8 cellular contexts compared by ENCODE assay signal in genomic region chr11:119095066-119095880, GRCh38. TPM values are rescaled to one million over a fixed set of nuclear protein-coding genes. Genes with fewer than 3 reads are reported as not detected.
DNase-seq lines count a peak whose midpoint lies in the region; ATAC-seq, FAIRE-seq and TF ChIP-seq lines count a peak whose summit lies in the region.

No MANE protein-coding gene starts in this region.

- H3K4me3 ChIP-seq in HepG2 (replicated peaks in 1 of 3; ENCODE audit: insufficient read depth in 1 of 3, low read depth in 2 of 3, low read length in 3 of 3): peak overlapping the region; percentile 78 to 93 (median 91)

- H3K79me2 ChIP-seq in HepG2 (ENCODE audit: insufficient read depth, low read length): peaks cover 37% of the 10 kb centered on the region

- peak overlapping the region; percentile 79 for H3K4me3 Mint-ChIP-seq in CD4-positive, alpha-beta T cell

- peak; percentile 97 for FAIRE-seq in HepG2 (lab: Jason Lieb, UNC)

- TF ChIP-seq POLR2A in HepG2 (IDR thresholded peaks at IDR 0.05; ENCODE audit: insufficient read depth in 1 of 2, low read depth in 2 of 2, low read length in 2 of 2): peak; percentile 100

- peaks cover 10 to 36% of the 10 kb centered on the region in 2 experiments; a peak in 4 of 5 replicates for H3K36me3 ChIP-seq in HepG2 (replicated peaks in 1 of 2; ENCODE audit: control insufficient read depth in 1 of 2, insufficient read depth in 2 of 2, low read length in 2 of 2)

- H4K20me1 ChIP-seq in HepG2 (ENCODE audit: insufficient read depth, low read length): peaks cover 16% of the 10 kb centered on the region

- H3K27ac ChIP-seq in CD4-positive, alpha-beta T cell (ENCODE audit: low read depth, low read length): peak overlapping the region; percentile 62
- H3K27ac ChIP-seq in HepG2 (ENCODE audit: extremely low read length, insufficient read depth, low read length): peak overlapping the region; percentile 78

- peak; percentile 57; the same call in 1 of the 2 replicates for TF ChIP-seq RAD21 in HepG2 (CRISPR knock-in tag; IDR thresholded peaks at IDR 0.05)

- H3K9me3 ChIP-seq in CD4-positive, alpha-beta T cell (ENCODE audit: control insufficient read depth, low read length): no peaks in the 10 kb centered on the region
- H3K9me3 ChIP-seq in HepG2 (ENCODE audit: low read length): no peaks in the 10 kb centered on the region

- peak overlapping the region; percentile 65 for H3K4me2 ChIP-seq in HepG2 (ENCODE audit: low read depth, low read length)

- H3K4me1 Mint-ChIP-seq in CD4-positive, alpha-beta T cell (ENCODE audit: low read depth): peaks cover 37% of the 10 kb centered on the region

- ATAC-seq in CD4-positive, alpha-beta T cell (ENCODE audit: poor library complexity): peak; percentile 88
- ATAC-seq in GM19452 (IDR thresholded peaks at IDR 0.05; ENCODE audit: unreplicated experiment) (peak; percentile 81), HG03575 (IDR thresholded peaks at IDR 0.05; ENCODE audit: extremely low read depth, insufficient number of reproducible peaks, low FRiP score, unreplicated experiment) (peak; percentile 33), HepG2 (peak; percentile 77)

- WGBS in HepG2 (ENCODE audit: low lambda C conversion rate): 3% methylated on average over 25 of the region's 79 CpGs

- POLR2A ChIA-PET in CD4-positive, alpha-beta T cell (lab: Charles Lee): interaction anchor here (0.6 to 3.1 kb wide), 28 partner anchors 10 to 305 kb away, joined by 3 to 60 read pairs (median 5); partner anchors contain the start of genes C2CD2L, CBL, DDX6 and HINFP
- POLR2A ChIA-PET in HepG2 (lab: Yijun Ruan, JAX): interaction anchor here (0.6 to 3.1 kb wide), 27 partner anchors 10 to 273 kb away, joined by 3 to 109 read pairs (median 4); partner anchors contain the start of genes C2CD2L, HINFP, HMBS and RPS25

- no peak overlapping the region for H2AFZ ChIP-seq in HepG2 (ENCODE audit: low read length)

- peak; percentile 29 for TF ChIP-seq CTCF in CD4-positive, alpha-beta T cell (IDR thresholded peaks at IDR 0.05)
- TF ChIP-seq CTCF in HepG2 (CRISPR knock-in tag; IDR thresholded peaks at IDR 0.05): peak; percentile 44

- in situ Hi-C loops in HepG2 (cut with HindIII; ENCODE audit: extremely low pct_ligation_motif_present, low pct_unique_long_range_greater_than_20kb): no loop called here

- H3K4me1 ChIP-seq in HepG2 (ENCODE audit: insufficient read depth, low read length): peaks cover 38% of the 10 kb centered on the region

- peak in 1 of 2 experiments; percentile 47; a peak in 2 of 4 replicates for TF ChIP-seq EP300 in HepG2 (IDR thresholded peaks at IDR 0.05; ENCODE audit: low read depth in 2 of 2, low read length in 2 of 2)
- TF ChIP-seq EP300 in HepG2 (CRISPR knock-in tag; IDR thresholded peaks at IDR 0.05; ENCODE audit: borderline replicate concordance): 0 out of 2 replicates have a peak, but pooled peaks have one; percentile 10

- BruUV-seq in HepG2 (replicated peaks; lab: Mats Ljungman, UMichigan): TSS peak; percentile 73

- intact Hi-C loops in CD4-positive, alpha-beta T cell (cut with DNase I, micrococcal nuclease): loop anchor here (1.0 to 2.0 kb wide), 5 partner anchors 26 to 102 kb away; partner anchors contain the start of genes HYOU1 (in 2 of the 2), HINFP (in 1 of the 2), SLC37A4 (in 1 of the 2) and VPS11 (in 1 of the 2)
- intact Hi-C loops in HepG2 (cut with micrococcal nuclease; ENCODE audit: unreplicated experiment): loop anchor here (2.0 kb wide), 4 partner anchors 30 to 64 kb away; partner anchors contain the start of genes HYOU1 and SLC37A4

- peak overlapping the region; percentile 93 for H3K9ac ChIP-seq in HepG2 (ENCODE audit: insufficient read depth, low read depth, low read length)

- H3K9me3 Mint-ChIP-seq in CD4-positive, alpha-beta T cell: no peaks in the 10 kb centered on the region

- DNase-seq in CD4-positive, alpha-beta T cell: peak; percentile 98 to 100 (median 98)
- peak; percentile 100 for DNase-seq in NCI-H774 (lab: John Stamatoyannopoulos, UW)
- DNase-seq in activated CD4-positive, alpha-beta T cell treated with anti-CD3 and anti-CD28 coated beads, Interleukin-2, amount 50 U/mL, for 48 hours: peak; percentile 99
- DNase-seq in dermis microvascular lymphatic vessel endothelial cell (ENCODE audit: low read depth in 2 of 2): peak; percentile 99 to 100
- DNase-seq in HepG2 (ENCODE audit: low spot score): peak; percentile 99
- DNase-seq in stimulated activated CD4-positive, alpha-beta T cell treated with anti-CD3 and anti-CD28 coated beads, Interleukin-2, amount 100 ng/mL, for 48 hours: peak; percentile 99

- H3K27me3 Mint-ChIP-seq in CD4-positive, alpha-beta T cell: no peaks in the 10 kb centered on the region

- CTCF ChIA-PET in CD4-positive, alpha-beta T cell (lab: Charles Lee): interaction anchor here (0.7 to 2.4 kb wide), 10 partner anchors 10 to 109 kb away, joined by 3 to 8 read pairs (median 3); partner anchors contain the start of genes C2CD2L, HINFP, HMBS and NLRX1
- CTCF ChIA-PET in HepG2 (lab: Yijun Ruan, JAX; ENCODE audit: low intra/inter-chr PET ratio, low total read pairs): interaction anchor here (1.0 to 1.5 kb wide), 2 partner anchors 28 to 61 kb away, joined by 3 read pairs; partner anchors contain the start of gene VPS11

- H3K27me3 ChIP-seq in CD4-positive, alpha-beta T cell (ENCODE audit: control insufficient read depth, insufficient read depth, low read length): no peaks in the 10 kb centered on the region
- no peaks in the 10 kb centered on the region for H3K27me3 ChIP-seq in HepG2 (ENCODE audit: control insufficient read depth in 1 of 2, insufficient read depth in 2 of 2, low read length in 2 of 2)

- peaks cover 48% of the 10 kb centered on the region for H3K36me3 Mint-ChIP-seq in CD4-positive, alpha-beta T cell (ENCODE audit: low read depth)

- peak overlapping the region; percentile 68 for H3K27ac Mint-ChIP-seq in CD4-positive, alpha-beta T cell

RNA-seq across cellular contexts. Expression of gene DPAGT1, which starts 6.4 kb away (rescaled TPM):
- total RNA-seq in CD4-positive, alpha-beta T cell: 10 to 100 TPM in 1 of 2 experiments, 1 to 10 TPM in 1; 9.5 to 11.7 TPM
- total RNA-seq in dermis microvascular lymphatic vessel endothelial cell (10.5 and 17.6 TPM in 2 replicates), HepG2 (2016; rRNA removed; fragmentation: Illumina TruSeq; extraction: Trizol) (15.1 and 37.6 TPM in 2 replicates)
- 9.0 and 10.4 TPM in 2 replicates for total RNA-seq in HepG2 (2016; cell fraction: cytosol; rRNA removed; fragmentation: Illumina TruSeq; extraction: Trizol; ENCODE audit: low read depth)
- 13.6 and 37.2 TPM in 2 replicates for total RNA-seq in HepG2 (2016; cell fraction: insoluble cytoplasmic fraction; rRNA removed; fragmentation: Illumina TruSeq; extraction: Trizol)
- total RNA-seq in HepG2 (2016; cell fraction: membrane; rRNA removed; fragmentation: Illumina TruSeq; extraction: Trizol): 11.6 and 12.3 TPM in 2 replicates
- 44.3 and 47.6 TPM in 2 replicates for total RNA-seq in HepG2 (2016; cell fraction: nucleus; rRNA removed; fragmentation: Illumina TruSeq; extraction: Trizol)
- 63.9 and 70.7 TPM in 2 replicates for polyA plus RNA-seq in HepG2 (2011; rRNA removed)
- 58.3 and 83.9 TPM in 2 replicates for polyA plus RNA-seq in HepG2 (2011; cell fraction: cytosol; rRNA removed)
- polyA plus RNA-seq in HepG2 (2011; cell fraction: nucleus; rRNA removed): 188 and 198 TPM in 2 replicates
- polyA plus RNA-seq in HepG2 (2012): 29.8 and 34.0 TPM in 2 replicates
- polyA plus RNA-seq in HepG2 (2016; cell fraction: cytosol; fragmentation: Illumina TruSeq; extraction: Trizol; ENCODE audit: low read depth): 7.4 and 9.5 TPM in 2 replicates
- 22.6 and 25.1 TPM in 2 replicates for polyA plus RNA-seq in HepG2 (2016; cell fraction: insoluble cytoplasmic fraction; fragmentation: Illumina TruSeq; extraction: Trizol; ENCODE audit: low read depth)
- 11.7 and 14.0 TPM in 2 replicates for polyA plus RNA-seq in HepG2 (2016; cell fraction: membrane; fragmentation: Illumina TruSeq; extraction: Trizol; ENCODE audit: low read depth)
- polyA plus RNA-seq in HepG2 (2016; cell fraction: nucleus; fragmentation: Illumina TruSeq; extraction: Trizol; ENCODE audit: insufficient read depth, low read depth): 111 TPM in 2 replicates
- polyA minus RNA-seq in HepG2 (2011; rRNA and poly(A)+ RNA removed; ENCODE audit: low replicate concordance): 144 and 162 TPM in 2 replicates
- polyA minus RNA-seq in HepG2 (2011; cell fraction: cytosol; rRNA and poly(A)+ RNA removed): 27.4 and 33.9 TPM in 2 replicates
- 47.9 and 50.1 TPM in 2 replicates for polyA minus RNA-seq in HepG2 (2011; cell fraction: nucleus; rRNA and poly(A)+ RNA removed)

RNA-seq across cellular contexts. Expression of gene HMBS, which starts 10.6 kb away (rescaled TPM):
- 1 to 10 TPM; 3.4 to 4.1 TPM for total RNA-seq in CD4-positive, alpha-beta T cell
- total RNA-seq in dermis microvascular lymphatic vessel endothelial cell (3.8 and 4.5 TPM in 2 replicates), HepG2 (2016; rRNA removed; fragmentation: Illumina TruSeq; extraction: Trizol) (9.4 and 14.0 TPM in 2 replicates)
- total RNA-seq in HepG2 (2016; cell fraction: cytosol; rRNA removed; fragmentation: Illumina TruSeq; extraction: Trizol; ENCODE audit: low read depth): 11.3 and 12.0 TPM in 2 replicates
- total RNA-seq in HepG2 (2016; cell fraction: insoluble cytoplasmic fraction; rRNA removed; fragmentation: Illumina TruSeq; extraction: Trizol): 10.3 and 11.8 TPM in 2 replicates
- total RNA-seq in HepG2 (2016; cell fraction: membrane; rRNA removed; fragmentation: Illumina TruSeq; extraction: Trizol): 17.7 and 22.9 TPM in 2 replicates
- 19.9 and 22.9 TPM in 2 replicates for total RNA-seq in HepG2 (2016; cell fraction: nucleus; rRNA removed; fragmentation: Illumina TruSeq; extraction: Trizol)
- polyA plus RNA-seq in HepG2 (2011; rRNA removed): 46.8 and 46.9 TPM in 2 replicates
- 36.8 and 52.6 TPM in 2 replicates for polyA plus RNA-seq in HepG2 (2011; cell fraction: cytosol; rRNA removed)
- 114 and 141 TPM in 2 replicates for polyA plus RNA-seq in HepG2 (2011; cell fraction: nucleus; rRNA removed)
- polyA plus RNA-seq in HepG2 (2012): 25.3 and 27.5 TPM in 2 replicates
- polyA plus RNA-seq in HepG2 (2016; cell fraction: cytosol; fragmentation: Illumina TruSeq; extraction: Trizol; ENCODE audit: low read depth): 41.8 and 50.4 TPM in 2 replicates
- 59.7 and 64.5 TPM in 2 replicates for polyA plus RNA-seq in HepG2 (2016; cell fraction: insoluble cytoplasmic fraction; fragmentation: Illumina TruSeq; extraction: Trizol; ENCODE audit: low read depth)
- 48.2 and 57.5 TPM in 2 replicates for polyA plus RNA-seq in HepG2 (2016; cell fraction: membrane; fragmentation: Illumina TruSeq; extraction: Trizol; ENCODE audit: low read depth)
- polyA plus RNA-seq in HepG2 (2016; cell fraction: nucleus; fragmentation: Illumina TruSeq; extraction: Trizol; ENCODE audit: insufficient read depth, low read depth): 85.4 and 92.8 TPM in 2 replicates
- 40.3 and 66.3 TPM in 2 replicates for polyA minus RNA-seq in HepG2 (2011; rRNA and poly(A)+ RNA removed; ENCODE audit: low replicate concordance)
- 14.4 and 18.5 TPM in 2 replicates for polyA minus RNA-seq in HepG2 (2011; cell fraction: cytosol; rRNA and poly(A)+ RNA removed)
- polyA minus RNA-seq in HepG2 (2011; cell fraction: nucleus; rRNA and poly(A)+ RNA removed): 22.6 and 26.1 TPM in 2 replicates

RNA-seq across cellular contexts. Expression of gene C2CD2L, which starts 11.9 kb away (rescaled TPM):
- total RNA-seq in CD4-positive, alpha-beta T cell: 10 to 100 TPM; 16.0 to 16.2 TPM
- total RNA-seq in dermis microvascular lymphatic vessel endothelial cell: 1.7 and 3.4 TPM in 2 replicates
- 1.2 and 3.7 TPM in 2 replicates for total RNA-seq in HepG2 (2016; rRNA removed; fragmentation: Illumina TruSeq; extraction: Trizol)
- total RNA-seq in HepG2 (2016; cell fraction: cytosol; rRNA removed; fragmentation: Illumina TruSeq; extraction: Trizol; ENCODE audit: low read depth): 0.79 and 1.4 TPM in 2 replicates
- 1.5 and 3.1 TPM in 2 replicates for total RNA-seq in HepG2 (2016; cell fraction: insoluble cytoplasmic fraction; rRNA removed; fragmentation: Illumina TruSeq; extraction: Trizol)
- total RNA-seq in HepG2 (2016; cell fraction: membrane; rRNA removed; fragmentation: Illumina TruSeq; extraction: Trizol): 1.6 and 1.9 TPM in 2 replicates
- 5.6 and 5.7 TPM in 2 replicates for total RNA-seq in HepG2 (2016; cell fraction: nucleus; rRNA removed; fragmentation: Illumina TruSeq; extraction: Trizol)
- polyA plus RNA-seq in HepG2 (2011; rRNA removed): 5.5 and 6.0 TPM in 2 replicates
- polyA plus RNA-seq in HepG2 (2011; cell fraction: cytosol; rRNA removed): 3.1 and 3.8 TPM in 2 replicates
- polyA plus RNA-seq in HepG2 (2011; cell fraction: nucleus; rRNA removed): 19.5 and 20.9 TPM in 2 replicates
- polyA plus RNA-seq in HepG2 (2012): 3.6 and 6.9 TPM in 2 replicates
- polyA plus RNA-seq in HepG2 (2016; cell fraction: cytosol; fragmentation: Illumina TruSeq; extraction: Trizol; ENCODE audit: low read depth): 0.15 and 0.31 TPM in 2 replicates
- polyA plus RNA-seq in HepG2 (2016; cell fraction: insoluble cytoplasmic fraction; fragmentation: Illumina TruSeq; extraction: Trizol; ENCODE audit: low read depth): 1.6 and 2.4 TPM in 2 replicates
- polyA plus RNA-seq in HepG2 (2016; cell fraction: membrane; fragmentation: Illumina TruSeq; extraction: Trizol; ENCODE audit: low read depth): 1.5 TPM in 2 replicates
- 13.0 and 14.1 TPM in 2 replicates for polyA plus RNA-seq in HepG2 (2016; cell fraction: nucleus; fragmentation: Illumina TruSeq; extraction: Trizol; ENCODE audit: insufficient read depth, low read depth)
- polyA minus RNA-seq in HepG2 (2011; rRNA and poly(A)+ RNA removed; ENCODE audit: low replicate concordance): 12.9 and 18.4 TPM in 2 replicates
- polyA minus RNA-seq in HepG2 (2011; cell fraction: cytosol; rRNA and poly(A)+ RNA removed): 2.0 and 5.5 TPM in 2 replicates
- 10.0 and 17.3 TPM in 2 replicates for polyA minus RNA-seq in HepG2 (2011; cell fraction: nucleus; rRNA and poly(A)+ RNA removed)

RNA-seq across cellular contexts. Expression of gene HINFP, which starts 26.1 kb away (rescaled TPM):
- 10 to 100 TPM; 17.6 to 20.5 TPM for total RNA-seq in CD4-positive, alpha-beta T cell
- total RNA-seq in dermis microvascular lymphatic vessel endothelial cell (11.3 and 16.4 TPM in 2 replicates), HepG2 (2016; rRNA removed; fragmentation: Illumina TruSeq; extraction: Trizol) (13.3 and 15.1 TPM in 2 replicates)
- 19.3 and 21.2 TPM in 2 replicates for total RNA-seq in HepG2 (2016; cell fraction: cytosol; rRNA removed; fragmentation: Illumina TruSeq; extraction: Trizol; ENCODE audit: low read depth)
- total RNA-seq in HepG2 (2016; cell fraction: insoluble cytoplasmic fraction; rRNA removed; fragmentation: Illumina TruSeq; extraction: Trizol): 13.0 and 15.1 TPM in 2 replicates
- 11.9 and 13.6 TPM in 2 replicates for total RNA-seq in HepG2 (2016; cell fraction: membrane; rRNA removed; fragmentation: Illumina TruSeq; extraction: Trizol)
- 14.0 and 18.0 TPM in 2 replicates for total RNA-seq in HepG2 (2016; cell fraction: nucleus; rRNA removed; fragmentation: Illumina TruSeq; extraction: Trizol)
- polyA plus RNA-seq in HepG2 (2011; rRNA removed): 21.4 and 27.5 TPM in 2 replicates
- 15.9 and 17.5 TPM in 2 replicates for polyA plus RNA-seq in HepG2 (2011; cell fraction: cytosol; rRNA removed)
- 47.6 and 50.8 TPM in 2 replicates for polyA plus RNA-seq in HepG2 (2011; cell fraction: nucleus; rRNA removed)
- polyA plus RNA-seq in HepG2 (2012): 8.2 and 13.4 TPM in 2 replicates
- polyA plus RNA-seq in HepG2 (2016; cell fraction: cytosol; fragmentation: Illumina TruSeq; extraction: Trizol; ENCODE audit: low read depth): 2.5 and 2.6 TPM in 2 replicates
- polyA plus RNA-seq in HepG2 (2016; cell fraction: insoluble cytoplasmic fraction; fragmentation: Illumina TruSeq; extraction: Trizol; ENCODE audit: low read depth): 14.5 and 17.5 TPM in 2 replicates
- polyA plus RNA-seq in HepG2 (2016; cell fraction: membrane; fragmentation: Illumina TruSeq; extraction: Trizol; ENCODE audit: low read depth): 4.6 and 5.7 TPM in 2 replicates
- 29.7 and 32.0 TPM in 2 replicates for polyA plus RNA-seq in HepG2 (2016; cell fraction: nucleus; fragmentation: Illumina TruSeq; extraction: Trizol; ENCODE audit: insufficient read depth, low read depth)
- polyA minus RNA-seq in HepG2 (2011; rRNA and poly(A)+ RNA removed; ENCODE audit: low replicate concordance): 40.6 and 44.8 TPM in 2 replicates
- polyA minus RNA-seq in HepG2 (2011; cell fraction: cytosol; rRNA and poly(A)+ RNA removed): 12.8 and 13.3 TPM in 2 replicates
- polyA minus RNA-seq in HepG2 (2011; cell fraction: nucleus; rRNA and poly(A)+ RNA removed): 32.8 and 34.8 TPM in 2 replicates

RNA-seq across cellular contexts. Expression of gene VPS11, which starts 27.7 kb away (rescaled TPM):
- 10 to 100 TPM; 76.4 to 84.3 TPM for total RNA-seq in CD4-positive, alpha-beta T cell
- total RNA-seq in dermis microvascular lymphatic vessel endothelial cell (20.0 and 34.8 TPM in 2 replicates), HepG2 (2016; rRNA removed; fragmentation: Illumina TruSeq; extraction: Trizol) (21.6 and 23.3 TPM in 2 replicates)
- total RNA-seq in HepG2 (2016; cell fraction: cytosol; rRNA removed; fragmentation: Illumina TruSeq; extraction: Trizol; ENCODE audit: low read depth): 6.4 and 6.5 TPM in 2 replicates
- total RNA-seq in HepG2 (2016; cell fraction: insoluble cytoplasmic fraction; rRNA removed; fragmentation: Illumina TruSeq; extraction: Trizol): 21.3 and 22.8 TPM in 2 replicates
- 9.2 and 11.1 TPM in 2 replicates for total RNA-seq in HepG2 (2016; cell fraction: membrane; rRNA removed; fragmentation: Illumina TruSeq; extraction: Trizol)
- total RNA-seq in HepG2 (2016; cell fraction: nucleus; rRNA removed; fragmentation: Illumina TruSeq; extraction: Trizol): 21.4 and 23.5 TPM in 2 replicates
- 13.7 and 18.9 TPM in 2 replicates for polyA plus RNA-seq in HepG2 (2011; rRNA removed)
- polyA plus RNA-seq in HepG2 (2011; cell fraction: cytosol; rRNA removed): 9.2 and 10.9 TPM in 2 replicates
- polyA plus RNA-seq in HepG2 (2011; cell fraction: nucleus; rRNA removed): 37.3 and 44.1 TPM in 2 replicates
- 15.7 and 19.6 TPM in 2 replicates for polyA plus RNA-seq in HepG2 (2012)
- 4.7 and 5.9 TPM in 2 replicates for polyA plus RNA-seq in HepG2 (2016; cell fraction: cytosol; fragmentation: Illumina TruSeq; extraction: Trizol; ENCODE audit: low read depth)
- 21.2 and 24.0 TPM in 2 replicates for polyA plus RNA-seq in HepG2 (2016; cell fraction: insoluble cytoplasmic fraction; fragmentation: Illumina TruSeq; extraction: Trizol; ENCODE audit: low read depth)
- 7.4 and 8.7 TPM in 2 replicates for polyA plus RNA-seq in HepG2 (2016; cell fraction: membrane; fragmentation: Illumina TruSeq; extraction: Trizol; ENCODE audit: low read depth)
- 43.3 and 60.4 TPM in 2 replicates for polyA plus RNA-seq in HepG2 (2016; cell fraction: nucleus; fragmentation: Illumina TruSeq; extraction: Trizol; ENCODE audit: insufficient read depth, low read depth)
- polyA minus RNA-seq in HepG2 (2011; rRNA and poly(A)+ RNA removed; ENCODE audit: low replicate concordance): 22.7 and 23.9 TPM in 2 replicates
- polyA minus RNA-seq in HepG2 (2011; cell fraction: cytosol; rRNA and poly(A)+ RNA removed): 8.7 and 13.0 TPM in 2 replicates
- polyA minus RNA-seq in HepG2 (2011; cell fraction: nucleus; rRNA and poly(A)+ RNA removed): 23.0 and 26.8 TPM in 2 replicates

Comparison
In these comparisons a context has a peak if more than half of its experiments do, and no peak if none do; other contexts are left out.
1. Peak in every context shown above with its lines: DNase-seq, ATAC-seq, H3K4me3 ChIP-seq and H3K27ac ChIP-seq.
2. ATAC-seq: peak in every context shown above with its lines; median percentile 88 in CD4-positive, alpha-beta T cell; 81 in GM19452; 77 in HepG2; 33 in HG03575.